ENCODE assay signal across 8 cellular contexts in the genomic region with DNA sequence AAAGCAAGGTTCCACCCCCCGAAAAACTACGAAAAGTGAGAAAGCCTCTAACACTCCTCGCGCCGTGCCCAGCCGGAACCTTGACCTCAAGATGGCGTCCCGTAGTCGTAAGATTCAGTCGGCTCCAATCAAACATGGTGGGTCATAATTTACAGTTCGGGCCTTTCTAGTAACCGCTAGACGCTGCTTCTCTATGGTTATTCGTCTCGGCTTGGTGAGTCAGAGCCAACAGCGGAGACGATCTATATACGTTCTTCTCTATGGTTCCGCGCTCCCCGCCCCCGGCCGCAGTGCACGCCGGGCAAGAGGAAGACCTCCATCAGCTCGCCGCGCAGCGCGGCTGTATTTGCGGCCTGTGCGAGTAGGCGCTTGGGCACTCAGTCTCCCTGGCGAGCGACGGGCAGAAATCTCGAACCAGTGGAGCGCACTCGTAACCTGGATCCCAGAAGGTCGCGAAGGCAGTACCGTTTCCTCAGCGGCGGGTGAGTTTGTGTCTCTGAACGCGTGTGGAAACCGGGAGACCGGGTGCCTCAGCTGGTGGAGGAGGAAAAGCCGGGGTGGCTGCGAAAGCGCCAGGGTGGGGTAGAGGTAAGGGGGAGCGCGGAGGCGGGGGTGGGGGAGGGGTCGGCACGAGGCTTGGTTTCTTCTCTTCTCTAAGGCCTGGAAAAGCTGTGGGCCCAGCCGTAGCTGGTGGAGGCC. TPM values are rescaled to one million over a fixed set of nuclear protein-coding genes. Genes with fewer than 3 reads are reported as not detected.
DNase-seq lines count a peak whose midpoint lies in the region; ATAC-seq and TF ChIP-seq lines count a peak whose summit lies in the region.

Gene RBM25, plus strand, starts transcription at position 311 of the 699 bp plus-strand sequence. CDS start 13,108 bp downstream, outside the sequence.

- peaks cover 36% of the 10 kb centered on the region for H3K4me1 Mint-ChIP-seq in CD4-positive, alpha-beta T cell (ENCODE audit: low read depth)

- no peak within 1 kb of the TSS for H3K27ac Mint-ChIP-seq in CD4-positive, alpha-beta T cell

- POLR2A ChIA-PET in CD4-positive, alpha-beta T cell (lab: Charles Lee) = interaction anchor here (0.6 to 3.6 kb wide), 40 partner anchors 9 to 1738 kb away, joined by 3 to 111 read pairs (median 4); partner anchors contain the start of genes ACOT2, ACOT4, ACOT6 and BBOF1

- peak; percentile 89 to 95 (median 92) for DNase-seq in CD4-positive, alpha-beta T cell
- DNase-seq in NCI-H774 (lab: John Stamatoyannopoulos, UW) (peak; percentile 92), dermis microvascular lymphatic vessel endothelial cell (ENCODE audit: low read depth in 2 of 2) (peak; percentile 97 to 99), left lung (peak; percentile 96 to 99)
- DNase-seq in activated CD4-positive, alpha-beta T cell treated with anti-CD3 and anti-CD28 coated beads, Interleukin-2, amount 50 U/mL, for 4 hours = peak; percentile 94 to 95
- DNase-seq in stimulated activated CD4-positive, alpha-beta T cell treated with anti-CD3 and anti-CD28 coated beads, Interleukin-2, amount 100 ng/mL, for 48 hours = peak; percentile 89 to 90

- ATAC-seq in CD4-positive, alpha-beta T cell (ENCODE audit: poor library complexity) = peak; percentile 93
- ATAC-seq in GM19452 (IDR thresholded peaks at IDR 0.05; ENCODE audit: unreplicated experiment) = peak; percentile 95
- peak; percentile 86 for ATAC-seq in HG03575 (IDR thresholded peaks at IDR 0.05; ENCODE audit: extremely low read depth, insufficient number of reproducible peaks, low FRiP score, unreplicated experiment)
- ATAC-seq in left lung = peak; percentile 99

- H3K9me3 Mint-ChIP-seq in CD4-positive, alpha-beta T cell = no peaks in the 10 kb centered on the region

- H3K36me3 Mint-ChIP-seq in CD4-positive, alpha-beta T cell (ENCODE audit: low read depth) = peaks cover 28% of the 10 kb centered on the region

- intact Hi-C loops in CD4-positive, alpha-beta T cell (cut with DNase I, micrococcal nuclease) = loop anchor here (1.0 to 10.0 kb wide), 6 partner anchors 31 to 1026 kb away; partner anchors contain the start of genes PSEN1 (in 2 of the 2), ZFYVE1 (in 2 of the 2), ALDH6A1 (in 1 of the 2) and DCAF4 (in 1 of the 2)
- intact Hi-C loops in left lung (cut with DNase I) = no loop called here

- H3K27me3 ChIP-seq in CD4-positive, alpha-beta T cell (ENCODE audit: control insufficient read depth, insufficient read depth, low read length) = no peaks in the 10 kb centered on the region
- no peaks in the 10 kb centered on the region for H3K27me3 ChIP-seq in left lung

- CTCF ChIA-PET in CD4-positive, alpha-beta T cell (lab: Charles Lee) = interaction anchor here (0.5 to 1.9 kb wide), 2 partner anchors 31 to 47 kb away, joined by 3 to 7 read pairs; partner anchors contain the start of gene ZFYVE1

- H3K9me3 ChIP-seq in CD4-positive, alpha-beta T cell (ENCODE audit: control insufficient read depth, low read length) = no peaks in the 10 kb centered on the region
- H3K9me3 ChIP-seq in left lung = no peaks in the 10 kb centered on the region

- H3K4me1 ChIP-seq in left lung = peaks cover 12 to 41% of the 10 kb centered on the region in 2 donors

- peak within 1 kb of the TSS; percentile 78 for H3K27ac ChIP-seq in CD4-positive, alpha-beta T cell (ENCODE audit: low read depth, low read length)
- H3K27ac ChIP-seq in left lung = peak within 1 kb of the TSS; percentile 96 to 97

- H3K36me3 ChIP-seq in left lung = peaks cover 0 to 9% of the 10 kb centered on the region in 2 donors

- no peaks in the 10 kb centered on the region for H3K27me3 Mint-ChIP-seq in CD4-positive, alpha-beta T cell

- no peak within 1 kb of the TSS for H3K4me3 Mint-ChIP-seq in CD4-positive, alpha-beta T cell

- no peak for TF ChIP-seq CTCF in CD4-positive, alpha-beta T cell (IDR thresholded peaks at IDR 0.05)
- TF ChIP-seq CTCF in left lung (IDR thresholded peaks at IDR 0.05) = no peak

- H3K4me3 ChIP-seq in left lung = peak within 1 kb of the TSS; percentile 63 to 87

RNA-seq across cellular contexts. Expression of gene RBM25, which starts in this region (rescaled TPM):
- total RNA-seq in CD4-positive, alpha-beta T cell = 100 to 1,000 TPM; 157 to 161 TPM
- total RNA-seq in dermis microvascular lymphatic vessel endothelial cell = 22.4 and 22.7 TPM in 2 replicates
- total RNA-seq in left lung = 10 to 100 TPM; 52.7 to 65.7 TPM

Comparison
In these comparisons a context has a peak if more than half of its experiments do, and no peak if none do; other contexts are left out.
1. Peak in every context shown above with its lines: DNase-seq, ATAC-seq, H3K4me3 ChIP-seq and H3K27ac ChIP-seq.
2. intact Hi-C loops: an anchor here in CD4-positive, alpha-beta T cell (1.0 to 10.0 kb wide); none called in left lung.